1 cellular context compared by ENCODE assay signal in genomic region chr3:172002512-172003078, GRCh38.
TF ChIP-seq lines count a peak whose summit lies in the region.

No MANE protein-coding gene starts in this region.

TF ChIP-seq in IMR-90, 13 proteins besides CTCF, POLR2A, EP300 and RAD21 (continued from another document):
- no peak for TF ChIP-seq RFX5 (IDR thresholded peaks at IDR 0.05; ENCODE audit: low read depth, low read length)
- TF ChIP-seq CHD1 (IDR thresholded peaks at IDR 0.05; ENCODE audit: low read depth, low read length) = no peak
- TF ChIP-seq USF2 (IDR thresholded peaks at IDR 0.05; ENCODE audit: low read depth, low read length) = no peak
- no peak for TF ChIP-seq BHLHE40 (IDR thresholded peaks at IDR 0.05; ENCODE audit: low read depth, low read length)
- TF ChIP-seq CEBPB (IDR thresholded peaks at IDR 0.05; ENCODE audit: low read depth, low read length) = no peak
- TF ChIP-seq NFE2L2 (IDR thresholded peaks at IDR 0.05; ENCODE audit: low read depth, low read length) = no peak
- no peak for TF ChIP-seq MXI1 (IDR thresholded peaks at IDR 0.05; ENCODE audit: borderline replicate concordance, low read depth, low read length)
- TF ChIP-seq MAZ (IDR thresholded peaks at IDR 0.05; ENCODE audit: borderline replicate concordance, low read depth, low read length) = no peak
- TF ChIP-seq MAFK (IDR thresholded peaks at IDR 0.05; ENCODE audit: low read depth, low read length) = no peak
